35 cellular contexts compared by ENCODE assay signal in genomic region chr4:171449082-171449481, GRCh38.
"Had no signal": no experiment of that assay in that cellular context is flagged by ENCODE, and none has a peak within 500 bp of the region (broad histone marks: within the 10 kb centered on the region; RNA-seq: fewer than 3 reads in every experiment).

No MANE protein-coding gene starts in this region.

- H3K9me3 Mint-ChIP-seq: activated B cell treated with CpG ODN at 0.5 μM for 24 hours; activated CD4-positive, alpha-beta memory T cell treated with anti-CD3 and anti-CD28 coated beads for 36 hours; activated CD4-positive, alpha-beta T cell treated with anti-CD3 and anti-CD28 coated beads, Interleukin-2, amount 10 ng/mL, durations not matched to agents 24 days and 14 days; activated naive CD4-positive, alpha-beta T cell treated with anti-CD3 and anti-CD28 coated beads for 36 hours; activated naive CD4-positive, alpha-beta T cell treated with anti-CD3 and anti-CD28 coated beads, Interleukin-2, amount 50 U/mL, for 72 hours; activated naive CD8-positive, alpha-beta T cell treated with anti-CD3 and anti-CD28 coated beads for 36 hours; activated T-cell treated with anti-CD3 and anti-CD28 coated beads, Interleukin-2, amount 50 U/mL, for 4 hours; activated T-helper 1 cell treated with anti-CD3 and anti-CD28 coated beads, Interleukin-12 subunit alpha, Interleukin-12 subunit beta, Interleukin-2, Interleukin-4 antibody, amounts not matched to agents 30 ng/mL and 10 ng/mL and 1 ng/mL, durations not matched to agents 14 hours and 24 hours and 36 hours; activated T-helper 17 cell treated with anti-CD3 and anti-CD28 coated beads, Interleukin-2, amount 50 U/mL, for 72 hours; T-helper 1 cell treated with Interleukin-12 subunit alpha and Interleukin-12 subunit beta and Interleukin-4 antibody, amounts not matched to agents 30 μg/mL and 1 μg/mL, for 36 hours; T-helper 2 cell treated with Interferon-gamma antibody and Interleukin-4, amounts not matched to agents 5 μg/mL and 100 μg/mL, for 36 hours had no signal

- H3K4me1 ChIP-seq: adrenal gland, body of pancreas, breast epithelium had no signal

- ATAC-seq: activated CD8-positive, alpha-beta T cell treated with anti-CD3 and anti-CD28 coated beads for 36 hours; activated naive CD4-positive, alpha-beta T cell treated with anti-CD3 and anti-CD28 coated beads, Interleukin-2, amount 50 U/mL, for 72 hours; activated T-cell treated with anti-CD3 and anti-CD28 coated beads, Interleukin-2, amount 50 U/mL, for 4 hours; activated T-cell treated with anti-CD3 and anti-CD28 coated beads, Interleukin-2, amount 50 U/mL, for 72 hours; activated T-helper 17 cell treated with anti-CD3 and anti-CD28 coated beads, Interleukin-2, amount 50 U/mL, for 72 hours; body of pancreas had no signal

- H3K36me3 Mint-ChIP-seq: activated CD4-positive, alpha-beta memory T cell treated with anti-CD3 and anti-CD28 coated beads for 36 hours; activated naive CD4-positive, alpha-beta T cell treated with anti-CD3 and anti-CD28 coated beads, Interleukin-2, amount 50 U/mL, for 72 hours; activated naive CD8-positive, alpha-beta T cell treated with anti-CD3 and anti-CD28 coated beads for 36 hours had no signal

- H3K36me3 ChIP-seq: adrenal gland, brain microvascular endothelial cell, breast epithelium had no signal

- H3K9me3 ChIP-seq: adrenal gland, body of pancreas, breast epithelium had no signal

- DNase-seq: activated B cell treated with CpG ODN at 0.5 μM for 24 hours; activated CD4-positive, alpha-beta memory T cell treated with anti-CD3 and anti-CD28 coated beads for 36 hours; activated CD4-positive, alpha-beta T cell treated with anti-CD3 and anti-CD28 coated beads for 4 hours; activated CD4-positive, alpha-beta T cell treated with anti-CD3 and anti-CD28 coated beads, Interleukin-2, amount 10 ng/mL, durations not matched to agents 24 days and 14 days; activated CD4-positive, alpha-beta T cell treated with anti-CD3 and anti-CD28 coated beads, Interleukin-2, amount 50 U/mL, for 1 hour; activated CD4-positive, alpha-beta T cell treated with anti-CD3 and anti-CD28 coated beads, Interleukin-2, amount 50 U/mL, for 4 hours; activated CD4-positive, CD25-positive, alpha-beta regulatory T cell treated with anti-CD3 and anti-CD28 coated beads, Interleukin-2, amount 50 U/mL, for 72 hours; activated CD8-positive, alpha-beta memory T cell treated with anti-CD3 and anti-CD28 coated beads, Interleukin-2, amount 50 U/mL, for 4 hours; activated CD8-positive, alpha-beta T cell treated with anti-CD3 and anti-CD28 coated beads for 36 hours; activated effector memory CD4-positive, alpha-beta T cell treated with anti-CD3 and anti-CD28 coated beads, Interleukin-2, amount 50 U/mL, for 16 hours; activated gamma-delta T cell treated with Interleukin-2 at 50 U/mL for 16 hours; activated naive CD4-positive, alpha-beta T cell; activated naive CD4-positive, alpha-beta T cell treated with anti-CD3 and anti-CD28 coated beads for 36 hours; activated naive CD4-positive, alpha-beta T cell treated with anti-CD3 and anti-CD28 coated beads, Interleukin-2, amount 50 U/mL, for 16 hours; activated naive CD8-positive, alpha-beta T cell treated with anti-CD3 and anti-CD28 coated beads for 36 hours; activated T-cell treated with anti-CD3 and anti-CD28 coated beads for 4 hours; activated T-cell treated with anti-CD3 and anti-CD28 coated beads, Interleukin-2, amount 50 U/mL, for 1 hour; activated T-cell treated with anti-CD3 and anti-CD28 coated beads, Interleukin-2, amount 50 U/mL, for 4 hours; activated T-cell treated with anti-CD3 and anti-CD28 coated beads, Interleukin-2, amount 50 U/mL, for 72 hours; adrenal gland; amniotic stem cell; aorta; body of pancreas; brain microvascular endothelial cell; central memory CD4-positive, alpha-beta T cell; T-helper 1 cell; T-helper 2 cell; T-helper 9 cell had no signal

- H3K4me3 Mint-ChIP-seq: activated B cell treated with CpG ODN at 0.5 μM for 24 hours; activated CD4-positive, alpha-beta memory T cell treated with anti-CD3 and anti-CD28 coated beads for 36 hours; activated CD4-positive, alpha-beta T cell treated with anti-CD3 and anti-CD28 coated beads, Interleukin-2, amount 10 ng/mL, durations not matched to agents 24 days and 14 days; activated CD8-positive, alpha-beta T cell treated with anti-CD3 and anti-CD28 coated beads for 36 hours; activated naive CD4-positive, alpha-beta T cell treated with anti-CD3 and anti-CD28 coated beads for 36 hours; activated naive CD8-positive, alpha-beta T cell treated with anti-CD3 and anti-CD28 coated beads for 36 hours; activated T-cell treated with anti-CD3 and anti-CD28 coated beads, Interleukin-2, amount 50 U/mL, for 4 hours; activated T-cell treated with anti-CD3 and anti-CD28 coated beads, Interleukin-2, amount 50 U/mL, for 72 hours; activated T-helper 1 cell treated with anti-CD3 and anti-CD28 coated beads, Interleukin-12 subunit alpha, Interleukin-12 subunit beta, Interleukin-2, Interleukin-4 antibody, amounts not matched to agents 30 ng/mL and 10 ng/mL and 1 ng/mL, durations not matched to agents 14 hours and 24 hours and 36 hours; activated T-helper 17 cell treated with anti-CD3 and anti-CD28 coated beads, Interleukin-2, amount 50 U/mL, for 72 hours; T-helper 1 cell treated with Interleukin-12 subunit alpha and Interleukin-12 subunit beta and Interleukin-4 antibody, amounts not matched to agents 30 μg/mL and 1 μg/mL, for 36 hours; T-helper 2 cell treated with Interferon-gamma antibody and Interleukin-4, amounts not matched to agents 5 μg/mL and 100 μg/mL, for 36 hours had no signal

- H3K4me1 Mint-ChIP-seq: activated B cell treated with CpG ODN at 0.5 μM for 24 hours; activated CD4-positive, alpha-beta T cell treated with anti-CD3 and anti-CD28 coated beads, Interleukin-2, amount 10 ng/mL, durations not matched to agents 24 days and 14 days; activated naive CD8-positive, alpha-beta T cell treated with anti-CD3 and anti-CD28 coated beads for 36 hours; activated T-helper 17 cell treated with anti-CD3 and anti-CD28 coated beads, Interleukin-2, amount 50 U/mL, for 72 hours had no signal

- H3K27me3 ChIP-seq: adrenal gland, body of pancreas, brain microvascular endothelial cell, breast epithelium had no signal

- H3K27ac Mint-ChIP-seq: activated B cell treated with CpG ODN at 0.5 μM for 24 hours; activated CD4-positive, alpha-beta memory T cell treated with anti-CD3 and anti-CD28 coated beads for 36 hours; activated CD4-positive, alpha-beta T cell treated with anti-CD3 and anti-CD28 coated beads, Interleukin-2, amount 10 ng/mL, durations not matched to agents 24 days and 14 days; activated CD8-positive, alpha-beta T cell treated with anti-CD3 and anti-CD28 coated beads for 36 hours; activated naive CD4-positive, alpha-beta T cell treated with anti-CD3 and anti-CD28 coated beads for 36 hours; activated naive CD4-positive, alpha-beta T cell treated with anti-CD3 and anti-CD28 coated beads, Interleukin-2, amount 50 U/mL, for 72 hours; activated naive CD8-positive, alpha-beta T cell treated with anti-CD3 and anti-CD28 coated beads for 36 hours; activated T-cell treated with anti-CD3 and anti-CD28 coated beads, Interleukin-2, amount 50 U/mL, for 72 hours; activated T-helper 1 cell treated with anti-CD3 and anti-CD28 coated beads, Interleukin-12 subunit alpha, Interleukin-12 subunit beta, Interleukin-2, Interleukin-4 antibody, amounts not matched to agents 30 ng/mL and 10 ng/mL and 1 ng/mL, durations not matched to agents 14 hours and 24 hours and 36 hours; activated T-helper 17 cell treated with anti-CD3 and anti-CD28 coated beads, Interleukin-2, amount 50 U/mL, for 72 hours; T-helper 1 cell treated with Interleukin-12 subunit alpha and Interleukin-12 subunit beta and Interleukin-4 antibody, amounts not matched to agents 30 μg/mL and 1 μg/mL, for 36 hours; T-helper 2 cell treated with Interferon-gamma antibody and Interleukin-4, amounts not matched to agents 5 μg/mL and 100 μg/mL, for 36 hours had no signal

- H3K27me3 Mint-ChIP-seq: activated B cell treated with CpG ODN at 0.5 μM for 24 hours; activated CD4-positive, alpha-beta memory T cell treated with anti-CD3 and anti-CD28 coated beads for 36 hours; activated CD4-positive, alpha-beta T cell treated with anti-CD3 and anti-CD28 coated beads, Interleukin-2, amount 10 ng/mL, durations not matched to agents 24 days and 14 days; activated CD8-positive, alpha-beta T cell treated with anti-CD3 and anti-CD28 coated beads for 36 hours; activated naive CD8-positive, alpha-beta T cell treated with anti-CD3 and anti-CD28 coated beads for 36 hours; activated T-helper 17 cell treated with anti-CD3 and anti-CD28 coated beads, Interleukin-2, amount 50 U/mL, for 72 hours had no signal

- H3K27ac ChIP-seq: adrenal gland, body of pancreas, brain microvascular endothelial cell, breast epithelium, VCaP had no signal

- H3K4me3 ChIP-seq: adrenal gland, body of pancreas, breast epithelium had no signal
